Comparison of ENCODE assay signal across 1 cellular context in genomic region chr11:128708660-128709059, GRCh38.
TF ChIP-seq lines count a peak whose summit lies in the region.

No MANE protein-coding gene starts in this region.

TF ChIP-seq in endothelial cell of umbilical vein, 7 proteins besides CTCF, POLR2A, EP300 and RAD21 (continued from another document):
- TF ChIP-seq POLR2AphosphoS5 (IDR thresholded peaks at IDR 0.05; ENCODE audit: insufficient read depth, low read depth, low read length) = no peak
TF ChIP-seq in endothelial cell of umbilical vein: peak in this region for 0.
